In genomic region chr16:9570521-9570920, GRCh38 we compare ENCODE assay signal across 9 cellular contexts.
"Had no signal": no experiment of that assay in that cellular context is flagged by ENCODE, and none has a peak within 500 bp of the region (broad histone marks: within the 10 kb centered on the region; RNA-seq: fewer than 3 reads in every experiment).

No MANE protein-coding gene starts in this region.

- H3K27ac ChIP-seq: GM23248 had no signal

- H3K36me3 ChIP-seq: HAP-1 had no signal

- H3K4me2 ChIP-seq: GM23338 had no signal

- H3K9me3 ChIP-seq: HAP-1 had no signal

- DNase-seq: GM23248, GOT3, H7, H9, HCEC 1CT, HFFc6 had no signal

- H3K4me1 ChIP-seq: HAP-1 had no signal

- H3K9ac ChIP-seq: GM23248 had no signal

- H2AFZ ChIP-seq: GM23248, GM23338 had no signal

- H3K4me3 ChIP-seq: GM23248, GM23338, HAP-1 had no signal

- ATAC-seq: GM23338, HCT116 had no signal
